14 cellular contexts compared by ENCODE assay signal in genomic region chr15:77479015-77479414, GRCh38. TPM values are rescaled to one million over a fixed set of nuclear protein-coding genes. Genes with fewer than 3 reads are reported as not detected.
DNase-seq lines count a peak whose midpoint lies in the region; ATAC-seq and TF ChIP-seq lines count a peak whose summit lies in the region.
"Had no signal": no experiment of that assay in that cellular context is flagged by ENCODE, and none has a peak within 500 bp of the region (broad histone marks: within the 10 kb centered on the region; RNA-seq: fewer than 3 reads in every experiment).

No MANE protein-coding gene starts in this region.

- H3F3A ChIP-seq in smooth muscle cell (ENCODE audit: low read depth): no peaks in the 10 kb centered on the region

- CTCF ChIA-PET in activated CD8-positive, alpha-beta memory T cell treated with anti-CD3 and anti-CD28 coated beads, Interleukin-2, amount 10 ng/mL, durations not matched to agents 7 days and 5 days (lab: Charles Lee): interaction anchor here (0.9 to 1.0 kb wide), 2 partner anchors 18 to 20 kb away, joined by 3 read pairs; no protein-coding TSS in a partner anchor

- H3K36me3 Mint-ChIP-seq in activated CD8-positive, alpha-beta memory T cell treated with anti-CD3 and anti-CD28 coated beads, Interleukin-2, amount 10 ng/mL, durations not matched to agents 7 days and 5 days: peaks cover 30% of the 10 kb centered on the region
- H3K36me3 Mint-ChIP-seq in activated T-helper 17 cell treated with anti-CD3 and anti-CD28 coated beads, Interleukin-2, amount 50 U/mL, for 72 hours (ENCODE audit: low read depth): peaks cover 80% of the 10 kb centered on the region

- no peaks in the 10 kb centered on the region for H4K20me1 ChIP-seq in smooth muscle cell (ENCODE audit: low read depth)
- H4K20me1 ChIP-seq: BLaER1 treated with 17β-estradiol and CSF1 and Interleukin-3, amounts not matched to agents 10 nM and 100 nM had no signal

- no peaks in the 10 kb centered on the region for H3K27me3 ChIP-seq in smooth muscle cell (ENCODE audit: low read depth)
- H3K27me3 ChIP-seq: BLaER1 treated with 17β-estradiol and CSF1 and Interleukin-3, amounts not matched to agents 10 nM and 100 nM had no signal

- TF ChIP-seq CTCF in smooth muscle cell (IDR thresholded peaks at IDR 0.05; ENCODE audit: borderline replicate concordance, insufficient read depth, poor library complexity, severe bottlenecking): no peak

- no peak for DNase-seq in activated CD8-positive, alpha-beta memory T cell treated with anti-CD3 and anti-CD28 coated beads, Interleukin-2, amount 10 ng/mL, durations not matched to agents 7 days and 5 days
- DNase-seq in activated CD8-positive, alpha-beta memory T cell treated with anti-CD3 and anti-CD28 coated beads, Interleukin-2, amount 50 U/mL, for 4 hours: no peak
- DNase-seq in NCI-H524 (lab: John Stamatoyannopoulos, UW) (peak; percentile 25 to 59), smooth muscle cell (lab: John Stamatoyannopoulos, UW; ENCODE audit: unreplicated experiment) (no peak)
- DNase-seq: ACHN; Calu3; CD4-positive, CD25-positive, alpha-beta regulatory T cell; DMS 273 treated with DMSO at 0.1 percent for 48 hours; HCEC 1CT; HFFc6 had no signal

- H3K4me1 Mint-ChIP-seq in activated CD8-positive, alpha-beta memory T cell treated with anti-CD3 and anti-CD28 coated beads, Interleukin-2, amount 10 ng/mL, durations not matched to agents 7 days and 5 days: peaks cover 10% of the 10 kb centered on the region
- H3K4me1 Mint-ChIP-seq in activated T-helper 17 cell treated with anti-CD3 and anti-CD28 coated beads, Interleukin-2, amount 50 U/mL, for 72 hours: peaks cover 8% of the 10 kb centered on the region

- H3K9ac ChIP-seq in smooth muscle cell (ENCODE audit: low read depth): no peak overlapping the region
- H3K9ac ChIP-seq: BLaER1 treated with 17β-estradiol and CSF1 and Interleukin-3, amounts not matched to agents 10 nM and 100 nM had no signal

- no peaks in the 10 kb centered on the region for H3K9me3 ChIP-seq in smooth muscle cell (replicated peaks; ENCODE audit: low read depth)
- H3K9me3 ChIP-seq: BLaER1 treated with 17β-estradiol and CSF1 and Interleukin-3, amounts not matched to agents 10 nM and 100 nM had no signal

- H2AFZ ChIP-seq in smooth muscle cell (ENCODE audit: low read depth): no peak overlapping the region

- H3K4me1 ChIP-seq in smooth muscle cell (ENCODE audit: low read depth): peaks cover 15% of the 10 kb centered on the region
- H3K4me1 ChIP-seq: BLaER1 treated with 17β-estradiol and CSF1 and Interleukin-3, amounts not matched to agents 10 nM and 100 nM had no signal

- no peaks in the 10 kb centered on the region for H3K36me3 ChIP-seq in smooth muscle cell (ENCODE audit: low read depth)

- H3K4me2 ChIP-seq in smooth muscle cell: no peak overlapping the region
- H3K4me2 ChIP-seq: BLaER1 treated with 17β-estradiol and CSF1 and Interleukin-3, amounts not matched to agents 10 nM and 100 nM had no signal

- 40% methylated on average over 3 of the region's 3 CpGs for WGBS in smooth muscle cell (ENCODE audit: low lambda C conversion rate)

- H3K9me3 Mint-ChIP-seq in activated CD8-positive, alpha-beta memory T cell treated with anti-CD3 and anti-CD28 coated beads, Interleukin-2, amount 10 ng/mL, durations not matched to agents 7 days and 5 days (ENCODE audit: low read depth): no peaks in the 10 kb centered on the region
- no peaks in the 10 kb centered on the region for H3K9me3 Mint-ChIP-seq in activated T-helper 17 cell treated with anti-CD3 and anti-CD28 coated beads, Interleukin-2, amount 50 U/mL, for 72 hours
- H3K9me3 Mint-ChIP-seq: CD4-positive, CD25-positive, alpha-beta regulatory T cell; HFFc6 had no signal

- no peaks in the 10 kb centered on the region for H3K79me2 ChIP-seq in smooth muscle cell (ENCODE audit: low read depth)

- ATAC-seq in activated CD8-positive, alpha-beta memory T cell treated with anti-CD3 and anti-CD28 coated beads, Interleukin-2, amount 10 ng/mL, durations not matched to agents 7 days and 5 days: peak; percentile 51
- peak; percentile 69 for ATAC-seq in activated T-helper 17 cell treated with anti-CD3 and anti-CD28 coated beads, Interleukin-2, amount 50 U/mL, for 72 hours (replicated peaks)
- ATAC-seq in GM21619 (IDR thresholded peaks at IDR 0.05; ENCODE audit: unreplicated experiment): no peak
- no peak for ATAC-seq in HG03196 (IDR thresholded peaks at IDR 0.05; ENCODE audit: unreplicated experiment)

- H3K4me3 ChIP-seq in smooth muscle cell: no peak overlapping the region
- H3K4me3 ChIP-seq: BLaER1 treated with 17β-estradiol and CSF1 and Interleukin-3, amounts not matched to agents 10 nM and 100 nM had no signal

- no peaks in the 10 kb centered on the region for H3K27me3 Mint-ChIP-seq in activated CD8-positive, alpha-beta memory T cell treated with anti-CD3 and anti-CD28 coated beads, Interleukin-2, amount 10 ng/mL, durations not matched to agents 7 days and 5 days
- H3K27me3 Mint-ChIP-seq in activated T-helper 17 cell treated with anti-CD3 and anti-CD28 coated beads, Interleukin-2, amount 50 U/mL, for 72 hours: no peaks in the 10 kb centered on the region
- H3K27me3 Mint-ChIP-seq: CD4-positive, CD25-positive, alpha-beta regulatory T cell had no signal

- H3K27ac ChIP-seq in smooth muscle cell (ENCODE audit: low read depth): peak overlapping the region; percentile 20
- H3K27ac ChIP-seq: BLaER1 treated with 17β-estradiol and CSF1 and Interleukin-3, amounts not matched to agents 10 nM and 100 nM had no signal

- H3K27ac Mint-ChIP-seq in activated CD8-positive, alpha-beta memory T cell treated with anti-CD3 and anti-CD28 coated beads, Interleukin-2, amount 10 ng/mL, durations not matched to agents 7 days and 5 days: no peak overlapping the region
- peak overlapping the region; percentile 58 for H3K27ac Mint-ChIP-seq in activated T-helper 17 cell treated with anti-CD3 and anti-CD28 coated beads, Interleukin-2, amount 50 U/mL, for 72 hours
- H3K27ac Mint-ChIP-seq: CD4-positive, CD25-positive, alpha-beta regulatory T cell; HFFc6 had no signal

- H3K4me3 Mint-ChIP-seq in activated CD8-positive, alpha-beta memory T cell treated with anti-CD3 and anti-CD28 coated beads, Interleukin-2, amount 10 ng/mL, durations not matched to agents 7 days and 5 days: no peak overlapping the region
- H3K4me3 Mint-ChIP-seq in activated T-helper 17 cell treated with anti-CD3 and anti-CD28 coated beads, Interleukin-2, amount 50 U/mL, for 72 hours: no peak overlapping the region
- H3K4me3 Mint-ChIP-seq: CD4-positive, CD25-positive, alpha-beta regulatory T cell; HFFc6 had no signal

RNA-seq across cellular contexts. Expression of gene HMG20A, which starts 58.3 kb away (rescaled TPM):
- total RNA-seq in activated CD8-positive, alpha-beta memory T cell treated with anti-CD3 and anti-CD28 coated beads, Interleukin-2, amount 10 ng/mL, durations not matched to agents 7 days and 5 days: 10 to 100 TPM; 36.4 to 46.3 TPM
- total RNA-seq in activated T-helper 17 cell treated with anti-CD3 and anti-CD28 coated beads, Interleukin-2, amount 50 U/mL, for 72 hours: 10 to 100 TPM; 30.4 to 31.2 TPM
- 30.2 and 40.3 TPM in 2 replicates for total RNA-seq in smooth muscle cell
- 20.5 and 22.9 TPM in 2 replicates for polyA plus RNA-seq in smooth muscle cell

RNA-seq across cellular contexts. Expression of gene PEAK1, which starts 59.1 kb away (rescaled TPM):
- total RNA-seq in activated CD8-positive, alpha-beta memory T cell treated with anti-CD3 and anti-CD28 coated beads, Interleukin-2, amount 10 ng/mL, durations not matched to agents 7 days and 5 days: 10 to 100 TPM; 29.1 to 33.0 TPM
- total RNA-seq in activated T-helper 17 cell treated with anti-CD3 and anti-CD28 coated beads, Interleukin-2, amount 50 U/mL, for 72 hours: 10 to 100 TPM; 16.2 to 16.6 TPM
- 19.5 and 21.9 TPM in 2 replicates for total RNA-seq in smooth muscle cell
- 5.6 and 6.2 TPM in 2 replicates for polyA plus RNA-seq in smooth muscle cell

Comparison
In these comparisons a context has a peak if more than half of its experiments do, and no peak if none do; other contexts are left out.
1. ATAC-seq: peak in activated CD8-positive, alpha-beta memory T cell treated with anti-CD3 and anti-CD28 coated beads, Interleukin-2, amount 10 ng/mL, durations not matched to agents 7 days and 5 days (single experiment) and activated T-helper 17 cell treated with anti-CD3 and anti-CD28 coated beads, Interleukin-2, amount 50 U/mL, for 72 hours (single experiment); none in GM21619 (single experiment) and HG03196 (single experiment).
2. DNase-seq: peak in NCI-H524 (2 of 2); none in activated CD8-positive, alpha-beta memory T cell treated with anti-CD3 and anti-CD28 coated beads, Interleukin-2, amount 10 ng/mL, durations not matched to agents 7 days and 5 days (single experiment), activated CD8-positive, alpha-beta memory T cell treated with anti-CD3 and anti-CD28 coated beads, Interleukin-2, amount 50 U/mL, for 4 hours (single experiment) and smooth muscle cell (single experiment).